Comparison of ENCODE assay signal across 6 cellular contexts in genomic region chr6:57308755-57309154, GRCh38. TPM values are rescaled to one million over a fixed set of nuclear protein-coding genes. Genes with fewer than 3 reads are reported as not detected.
A peak's percentile ranks its signal among the peaks of the same experiment; 100 is the strongest.
DNase-seq lines count a peak whose midpoint lies in the region; ATAC-seq, FAIRE-seq and TF ChIP-seq lines count a peak whose summit lies in the region.
"Not testable (repeated sequence)": the region's sequence is repeated elsewhere in the genome, so short reads cannot be mapped to it uniquely, and the experiment has no call there.

No MANE protein-coding gene starts in this region.

- not testable (repeated sequence) for DNase-seq in IMR-90; frontal cortex (ENCODE audit: low spot score in 2 of 2); HepG2 (ENCODE audit: low spot score)

- not testable (repeated sequence) for H3K9ac ChIP-seq in IMR-90 (ENCODE audit: low read depth, low read length); HepG2 (ENCODE audit: insufficient read depth, low read depth, low read length)

- H4K8ac ChIP-seq in IMR-90 (ENCODE audit: low read depth in 2 of 2, low read length in 2 of 2): not testable (repeated sequence)

- WGBS in IMR-90 (ENCODE audit: extremely low coverage in 2 of 2, insufficient read length in 1 of 2), 2 experiments: no CpG with 5 or more reads among the region's 3 CpGs
- WGBS in HepG2 (ENCODE audit: low lambda C conversion rate): 6% methylated on average over 3 of the region's 3 CpGs

- H2BK120ac ChIP-seq in IMR-90 (ENCODE audit: low read depth, low read length): not testable (repeated sequence)

- not testable (repeated sequence) for H3K27ac ChIP-seq in IMR-90 (ENCODE audit: insufficient read depth, low read length); HepG2 (ENCODE audit: extremely low read length, insufficient read depth, low read length)

- H3K36me3 ChIP-seq in IMR-90 (ENCODE audit: control insufficient read depth, insufficient read depth, low read length); HepG2 (replicated peaks in 1 of 2; ENCODE audit: control insufficient read depth in 1 of 2, insufficient read depth in 2 of 2, low read length in 2 of 2): not testable (repeated sequence)

- not testable (repeated sequence) for H4K91ac ChIP-seq in IMR-90 (ENCODE audit: insufficient read depth, low read depth, low read length)

- POLR2A ChIA-PET in IMR-90 (lab: Charles Lee; ENCODE audit: unreplicated experiment); HepG2 (lab: Yijun Ruan, JAX): not testable (repeated sequence)

- not testable (repeated sequence) for H3K56ac ChIP-seq in IMR-90 (ENCODE audit: extremely low read depth, insufficient read depth, low read length)

- H3K4me1 ChIP-seq in IMR-90 (ENCODE audit: control insufficient read depth, insufficient read depth, low read length) (peaks cover 24% of the 10 kb centered on the region), HepG2 (ENCODE audit: insufficient read depth, low read length) (peaks cover 11% of the 10 kb centered on the region)

- TF ChIP-seq POLR2A in IMR-90 (IDR thresholded peaks at IDR 0.05; ENCODE audit: low read depth, low read length); HepG2 (IDR thresholded peaks at IDR 0.05; ENCODE audit: insufficient read depth in 1 of 2, low read depth in 2 of 2, low read length in 2 of 2): not testable (repeated sequence)

- H3K4ac ChIP-seq in IMR-90 (ENCODE audit: low read depth, low read length): not testable (repeated sequence)

- not testable (repeated sequence) for TF ChIP-seq RAD21 in IMR-90 (IDR thresholded peaks at IDR 0.05; ENCODE audit: low read length); HepG2 (CRISPR knock-in tag; IDR thresholded peaks at IDR 0.05)

- H2BK5ac ChIP-seq in IMR-90 (ENCODE audit: low read depth, low read length, poor library complexity, severe bottlenecking): peak overlapping the region; percentile 62

- in situ Hi-C loops in IMR-90 (cut with MboI; ENCODE audit: low sequenced_read_pairs) (loop anchor here (25.0 kb wide), 2 partner anchors 671 to 971 kb away; partner anchors contain the start of gene DST), HepG2 (cut with HindIII; ENCODE audit: extremely low pct_ligation_motif_present, low pct_unique_long_range_greater_than_20kb) (loop anchor here (25.0 kb wide), 1 partner anchor 271 kb away; the partner anchor contains the start of gene KIAA1586)

- peak; percentile 90 for FAIRE-seq in A204.1 (lab: Jason Lieb, UNC)
- peak; percentile 60 for FAIRE-seq in G401.6 (lab: Jason Lieb, UNC)
- FAIRE-seq in endometrium (lab: Jason Lieb, UNC): peak; percentile 67
- peak; percentile 3 for FAIRE-seq in frontal cortex (lab: Jason Lieb, UNC)
- FAIRE-seq in HepG2 (lab: Jason Lieb, UNC): not testable (repeated sequence)

- CTCF ChIA-PET in IMR-90 (lab: Yijun Ruan, JAX); HepG2 (lab: Yijun Ruan, JAX; ENCODE audit: low intra/inter-chr PET ratio, low total read pairs): not testable (repeated sequence)

- not testable (repeated sequence) for H2BK20ac ChIP-seq in IMR-90 (ENCODE audit: low read depth, low read length)

- H4K20me1 ChIP-seq in IMR-90 (ENCODE audit: insufficient read depth, low read length); HepG2 (ENCODE audit: insufficient read depth, low read length): not testable (repeated sequence)

- intact Hi-C loops in IMR-90 (cut with micrococcal nuclease); HepG2 (cut with micrococcal nuclease; ENCODE audit: unreplicated experiment): not testable (repeated sequence)

- not testable (repeated sequence) for H3K18ac ChIP-seq in IMR-90 (ENCODE audit: low read depth, low read length)

- H3K4me3 ChIP-seq in IMR-90 (ENCODE audit: insufficient read depth, low read depth, low read length); HepG2 (replicated peaks in 1 of 3; ENCODE audit: insufficient read depth in 1 of 3, low read depth in 2 of 3, low read length in 3 of 3): not testable (repeated sequence)

- BruUV-seq in IMR-90 (replicated peaks; lab: Mats Ljungman, UMichigan); HepG2 (replicated peaks; lab: Mats Ljungman, UMichigan): not testable (repeated sequence)

- H3K27me3 ChIP-seq in IMR-90 (ENCODE audit: control insufficient read depth, insufficient read depth, low read length); HepG2 (ENCODE audit: control insufficient read depth in 1 of 2, insufficient read depth in 2 of 2, low read length in 2 of 2): not testable (repeated sequence)

- H3K4me2 ChIP-seq in IMR-90 (ENCODE audit: low read depth, low read length); HepG2 (ENCODE audit: low read depth, low read length): not testable (repeated sequence)

- H2AK9ac ChIP-seq in IMR-90 (replicated peaks; ENCODE audit: low read depth, low read length, poor library complexity): not testable (repeated sequence)

- H2AK5ac ChIP-seq in IMR-90 (ENCODE audit: low read depth, low read length): not testable (repeated sequence)

- not testable (repeated sequence) for H4K5ac ChIP-seq in IMR-90 (ENCODE audit: low read depth, low read length)

- not testable (repeated sequence) for H3K79me1 ChIP-seq in IMR-90 (ENCODE audit: low read depth in 1 of 2, low read length in 2 of 2)

- not testable (repeated sequence) for ATAC-seq in IMR-90 (ENCODE audit: low read depth); HepG2

- H2BK15ac ChIP-seq in IMR-90 (ENCODE audit: low read depth, low read length): not testable (repeated sequence)

- H3K9me3 ChIP-seq in IMR-90 (ENCODE audit: control insufficient read depth, insufficient read depth, low read length); HepG2 (ENCODE audit: low read length): not testable (repeated sequence)

- TF ChIP-seq CTCF in IMR-90 (conservative IDR thresholded peaks at IDR 0.05; ENCODE audit: low read depth, low read length); HepG2 (CRISPR knock-in tag; IDR thresholded peaks at IDR 0.05): not testable (repeated sequence)

- H3K14ac ChIP-seq in IMR-90 (replicated peaks; ENCODE audit: low read depth, low read length): not testable (repeated sequence)

- dilution Hi-C loops in IMR-90 (cut with HindIII; ENCODE audit: low sequenced_read_pairs, unreplicated experiment): not testable (repeated sequence)

- not testable (repeated sequence) for H3K9me1 ChIP-seq in IMR-90 (ENCODE audit: insufficient read depth, low read length)

- not testable (repeated sequence) for H2AFZ ChIP-seq in IMR-90 (replicated peaks; ENCODE audit: low read length, poor library complexity); HepG2 (ENCODE audit: low read length)

- H3K23ac ChIP-seq in IMR-90 (ENCODE audit: low read depth, low read length): not testable (repeated sequence)

- TF ChIP-seq EP300 in HepG2 (IDR thresholded peaks at IDR 0.05; ENCODE audit: low read depth in 2 of 2, low read length in 2 of 2); HepG2 (CRISPR knock-in tag; IDR thresholded peaks at IDR 0.05; ENCODE audit: borderline replicate concordance): not testable (repeated sequence)

- H3K79me2 ChIP-seq in HepG2 (ENCODE audit: insufficient read depth, low read length): not testable (repeated sequence)

TF ChIP-seq in HepG2, 621 proteins besides CTCF, POLR2A, EP300 and RAD21 (continues in another document):
- TF ChIP-seq FOXP1 (IDR thresholded peaks at IDR 0.05): peak; percentile 29; the same call in 1 of the 2 replicates
- TF ChIP-seq FOXP1 (CRISPR knock-in tag; IDR thresholded peaks at IDR 0.05): peak; percentile 66
- peak; percentile 71 for TF ChIP-seq BCL6 (CRISPR knock-in tag; IDR thresholded peaks at IDR 0.05)
- TF ChIP-seq FOXK2 (IDR thresholded peaks at IDR 0.05): peak; percentile 36; the same call in 1 of the 2 replicates
- TF ChIP-seq RARA (CRISPR knock-in tag; IDR thresholded peaks at IDR 0.05): peak; percentile 42; the same call in 1 of the 2 replicates

RNA-seq across cellular contexts. Expression of gene PRIM2, which starts 8.7 kb away (rescaled TPM):
- total RNA-seq in IMR-90 (2012; rRNA removed) (37.5 and 50.5 TPM in 2 replicates), frontal cortex (25.7 TPM), HepG2 (2016; rRNA removed; fragmentation: Illumina TruSeq; extraction: Trizol) (52.7 and 70.0 TPM in 2 replicates)
- polyA plus RNA-seq in IMR-90 (2012; rRNA removed) (7.7 and 11.8 TPM in 2 replicates), HepG2 (2011; rRNA removed) (4.9 and 8.0 TPM in 2 replicates)
- polyA plus RNA-seq in IMR-90 (2012; cell fraction: cytosol; rRNA removed): 2.1 and 3.4 TPM in 2 replicates
- 0.87 and 7.2 TPM in 2 replicates for polyA plus RNA-seq in IMR-90 (2012; cell fraction: nucleus; rRNA removed; ENCODE audit: low replicate concordance)
- 21.1 and 24.9 TPM in 2 replicates for total RNA-seq in HepG2 (2016; cell fraction: cytosol; rRNA removed; fragmentation: Illumina TruSeq; extraction: Trizol; ENCODE audit: low read depth)
- total RNA-seq in HepG2 (2016; cell fraction: insoluble cytoplasmic fraction; rRNA removed; fragmentation: Illumina TruSeq; extraction: Trizol): 53.8 and 69.9 TPM in 2 replicates
- total RNA-seq in HepG2 (2016; cell fraction: membrane; rRNA removed; fragmentation: Illumina TruSeq; extraction: Trizol): 21.4 and 27.4 TPM in 2 replicates
- total RNA-seq in HepG2 (2016; cell fraction: nucleus; rRNA removed; fragmentation: Illumina TruSeq; extraction: Trizol): 63.1 and 70.3 TPM in 2 replicates
- 4.5 and 5.6 TPM in 2 replicates for polyA plus RNA-seq in HepG2 (2011; cell fraction: cytosol; rRNA removed)
- 2.9 and 4.4 TPM in 2 replicates for polyA plus RNA-seq in HepG2 (2011; cell fraction: nucleus; rRNA removed)
- 6.9 and 12.3 TPM in 2 replicates for polyA plus RNA-seq in HepG2 (2012)
- polyA plus RNA-seq in HepG2 (2016; cell fraction: cytosol; fragmentation: Illumina TruSeq; extraction: Trizol; ENCODE audit: low read depth): 3.8 and 4.0 TPM in 2 replicates
- polyA plus RNA-seq in HepG2 (2016; cell fraction: insoluble cytoplasmic fraction; fragmentation: Illumina TruSeq; extraction: Trizol; ENCODE audit: low read depth): 39.7 and 42.9 TPM in 2 replicates
- 5.8 and 6.9 TPM in 2 replicates for polyA plus RNA-seq in HepG2 (2016; cell fraction: membrane; fragmentation: Illumina TruSeq; extraction: Trizol; ENCODE audit: low read depth)
- polyA plus RNA-seq in HepG2 (2016; cell fraction: nucleus; fragmentation: Illumina TruSeq; extraction: Trizol; ENCODE audit: insufficient read depth, low read depth): 15.2 and 17.9 TPM in 2 replicates
- 14.8 and 39.2 TPM in 2 replicates for polyA minus RNA-seq in HepG2 (2011; rRNA and poly(A)+ RNA removed; ENCODE audit: low replicate concordance)
- 8.8 and 11.7 TPM in 2 replicates for polyA minus RNA-seq in HepG2 (2011; cell fraction: cytosol; rRNA and poly(A)+ RNA removed)
- 54.1 and 58.5 TPM in 2 replicates for polyA minus RNA-seq in HepG2 (2011; cell fraction: nucleus; rRNA and poly(A)+ RNA removed)
